ENCODE assay signal across 23 cellular contexts in the genomic region with DNA sequence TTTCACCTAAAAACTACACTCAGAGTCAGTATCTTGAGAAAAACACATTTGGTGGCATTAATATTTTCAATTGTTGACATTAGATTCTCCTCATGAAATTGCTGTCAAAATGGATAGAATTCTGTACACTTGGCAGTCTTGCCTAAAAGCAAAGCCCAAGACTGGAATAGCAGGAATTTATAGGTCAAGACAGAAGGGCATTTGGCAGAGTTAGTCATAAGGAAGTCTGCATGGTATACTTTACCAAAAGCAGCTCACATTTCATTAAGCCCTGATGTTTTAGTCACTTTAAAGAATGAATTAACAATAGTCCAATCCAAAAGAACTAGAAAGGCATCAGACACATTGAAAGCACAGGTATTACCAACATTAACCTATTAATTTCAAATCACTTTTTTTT. TPM values are rescaled to one million over a fixed set of nuclear protein-coding genes. Genes with fewer than 3 reads are reported as not detected.
DNase-seq lines count a peak whose midpoint lies in the region; ATAC-seq and TF ChIP-seq lines count a peak whose summit lies in the region.
"Had no signal": no experiment of that assay in that cellular context is flagged by ENCODE, and none has a peak within 500 bp of the region (broad histone marks: within the 10 kb centered on the region; RNA-seq: fewer than 3 reads in every experiment).

No MANE protein-coding gene starts in this region.

- H3K4me3 ChIP-seq in astrocyte of the spinal cord (ENCODE audit: low read depth, low read length) (no peak overlapping the region), foreskin fibroblast (ENCODE audit: low read depth in 1 of 2, low read length in 2 of 2) (no peak overlapping the region)
- H3K4me3 ChIP-seq: colonic mucosa, MG63 had no signal

- in situ Hi-C loops in astrocyte of the spinal cord (cut with HindIII; ENCODE audit: low sequenced_read_pairs): no loop called here

- ATAC-seq in HG03108 (IDR thresholded peaks at IDR 0.05; ENCODE audit: unreplicated experiment): no peak
- no peak for ATAC-seq in GM18498 (IDR thresholded peaks at IDR 0.05; ENCODE audit: unreplicated experiment)
- ATAC-seq in HG03039 (IDR thresholded peaks at IDR 0.05; ENCODE audit: unreplicated experiment): no peak
- ATAC-seq: natural killer cell had no signal

- DNase-seq in HT1080 (ENCODE audit: low read depth) (peak; percentile 44), astrocyte of the spinal cord (ENCODE audit: low read depth, low spot score) (peak; percentile 50), foreskin fibroblast (peak; percentile 14 to 50), smooth muscle cell of the brain vasculature (ENCODE audit: low read depth, low spot score) (peak; percentile 18), NCI-H446 treated with DMSO at 0.1 percent for 48 hours (lab: John Stamatoyannopoulos, UW) (no peak)
- DNase-seq: activated CD8-positive, alpha-beta memory T cell treated with anti-CD3 and anti-CD28 coated beads for 24 hours; BE2C; colonic mucosa; glutamatergic neuron; H7; MG63; natural killer cell; NCI-H2029; stimulated activated CD4-positive, alpha-beta T cell treated with anti-CD3 and anti-CD28 coated beads, Interleukin-15, amount 100 ng/mL, for 24 hours; stimulated activated naive CD4-positive, alpha-beta T cell treated with Interleukin-2 at 50 U/mL for 16 hours; trophoblast cell had no signal

- TF ChIP-seq CTCF in astrocyte of the spinal cord (IDR thresholded peaks at IDR 0.05; ENCODE audit: low read depth, low read length) (no peak), foreskin fibroblast (IDR thresholded peaks at IDR 0.05; ENCODE audit: low read depth, low read length) (no peak)

RNA-seq across cellular contexts. Expression of a gene that starts 7.1 kb away (rescaled TPM):
- 0.06 TPM in 1 of 2 replicates, not detected in the other for total RNA-seq in HT1080 (2014; rRNA removed; shearing (Covaris generic))
- 0.21 TPM in 1 of 2 replicates, not detected in the other for polyA plus RNA-seq in HT1080 (2015; cell fraction: cytosol; rRNA removed)
- not detected in 2 replicates for polyA plus RNA-seq in HT1080 (2015; cell fraction: nucleus; rRNA removed)
- total RNA-seq: colonic mucosa; natural killer cell; NCI-H460; pulmonary artery endothelial cell; SK-MEL-5; T-helper 2 cell treated with Interferon-gamma antibody and Interleukin-4, amounts not matched to agents 100 ng/mL and 5 ng/mL, for 36 hours had no signal
